20 cellular contexts compared by ENCODE assay signal in genomic region chr1:196160066-196160795, GRCh38.
DNase-seq lines count a peak whose midpoint lies in the region; FAIRE-seq and TF ChIP-seq lines count a peak whose summit lies in the region.
"Had no signal": no experiment of that assay in that cellular context is flagged by ENCODE, and none has a peak within 500 bp of the region (broad histone marks: within the 10 kb centered on the region; RNA-seq: fewer than 3 reads in every experiment).

No MANE protein-coding gene starts in this region.

- no peak overlapping the region for H3K4me2 ChIP-seq in keratinocyte (ENCODE audit: control insufficient read depth, extremely low read depth, insufficient read depth, low read depth, low read length)
- H3K4me2 ChIP-seq: BLaER1 treated with 17β-estradiol and CSF1 and Interleukin-3, amounts not matched to agents 10 nM and 100 nM had no signal

- TF ChIP-seq CTCF in BJ (IDR thresholded peaks at IDR 0.05; ENCODE audit: insufficient read depth, low read depth, low read length) (no peak), brain microvascular endothelial cell (IDR thresholded peaks at IDR 0.05; ENCODE audit: low read depth, low read length, missing control alignments) (no peak), keratinocyte (optimal IDR thresholded peaks at IDR 0.05 in 1 of 3, IDR thresholded peaks at IDR 0.05 in 1 of 3, conservative IDR thresholded peaks at IDR 0.05 in 1 of 3; ENCODE audit: extremely low read depth in 1 of 3, insufficient read depth in 2 of 3, low read length in 3 of 3) (no peak)

- no peaks in the 10 kb centered on the region for H4K20me1 ChIP-seq in keratinocyte (ENCODE audit: control insufficient read depth, extremely low read depth, insufficient read depth, low read length)
- H4K20me1 ChIP-seq: BLaER1 treated with 17β-estradiol and CSF1 and Interleukin-3, amounts not matched to agents 10 nM and 100 nM had no signal

- no peaks in the 10 kb centered on the region for H3K9me1 ChIP-seq in keratinocyte (ENCODE audit: control insufficient read depth, extremely low read depth, insufficient read depth, low read length)

- in situ Hi-C loops in brain microvascular endothelial cell (cut with HindIII; ENCODE audit: low pct_ligation_motif_present, low sequenced_read_pairs) = no loop called here
- in situ Hi-C loops in KBM-7 (cut with MboI; ENCODE audit: low pct_unique_long_range_greater_than_20kb, low sequenced_read_pairs) = no loop called here

- H3K36me3 ChIP-seq in BJ (ENCODE audit: control insufficient read depth, insufficient read depth, low read length) (no peaks in the 10 kb centered on the region), brain microvascular endothelial cell (replicated peaks) (no peaks in the 10 kb centered on the region), keratinocyte (ENCODE audit: control insufficient read depth in 2 of 2, extremely low read depth in 1 of 2, insufficient read depth in 2 of 2, low read length in 2 of 2) (no peaks in the 10 kb centered on the region)
- H3K36me3 ChIP-seq: BLaER1 treated with 17β-estradiol and CSF1 and Interleukin-3, amounts not matched to agents 10 nM and 100 nM; gastrocnemius medialis had no signal

- H2AFZ ChIP-seq in keratinocyte (ENCODE audit: control insufficient read depth, low read length) = peak overlapping the region; percentile 51

- H3K27ac ChIP-seq in brain microvascular endothelial cell (no peak overlapping the region), keratinocyte (ENCODE audit: control insufficient read depth, insufficient read depth, low read length) (no peak overlapping the region)
- H3K27ac ChIP-seq: BLaER1 treated with 17β-estradiol and CSF1 and Interleukin-3, amounts not matched to agents 10 nM and 100 nM; gastrocnemius medialis; psoas muscle had no signal

- no peaks in the 10 kb centered on the region for H3K9me3 ChIP-seq in keratinocyte (ENCODE audit: control insufficient read depth, low read depth, low read length)
- H3K9me3 ChIP-seq: BLaER1 treated with 17β-estradiol and CSF1 and Interleukin-3, amounts not matched to agents 10 nM and 100 nM; gastrocnemius medialis; psoas muscle had no signal

- no peaks in the 10 kb centered on the region for H3K79me2 ChIP-seq in keratinocyte (ENCODE audit: control insufficient read depth, insufficient read depth, low read length)

- DNase-seq in BJ (ENCODE audit: low read depth) = peak; percentile 12
- peak; percentile 19 for DNase-seq in MV-4-11 (lab: John Stamatoyannopoulos, UW)
- DNase-seq in brain microvascular endothelial cell = peak; percentile 40
- peak; percentile 40 for DNase-seq in keratinocyte (ENCODE audit: low read depth, low spot score)
- no peak for DNase-seq in SIG-M5 treated with dmso at 0.1 percent for 504 hours (lab: John Stamatoyannopoulos, UW; ENCODE audit: unreplicated experiment)
- no peak for DNase-seq in KBM-7
- no peak for DNase-seq in NCI-H2081 (lab: John Stamatoyannopoulos, UW)
- DNase-seq in NCI-H2107 (lab: John Stamatoyannopoulos, UW) = no peak
- DNase-seq: activated naive CD8-positive, alpha-beta T cell treated with anti-CD3 and anti-CD28 coated beads, Interleukin-2, amount 10 ng/mL, durations not matched to agents 7 days and 5 days; activated T-cell treated with anti-CD3 and anti-CD28 coated beads for 4 hours; cortex of kidney; DMS53; gastrocnemius medialis; NCI-H1105 treated with DMSO at 0.1 percent for 48 hours; NCI-H510A treated with DMSO at 0.1 percent for 48 hours; psoas muscle; T-helper 2 cell; trophoblast cell had no signal

- CTCF ChIA-PET in BJ (lab: Yijun Ruan, JAX) = interaction anchor here (1.6 to 1.9 kb wide), 4 partner anchors 11 to 500 kb away, joined by 4 to 7 read pairs (median 5); no protein-coding TSS in a partner anchor

- dilution Hi-C loops in keratinocyte (cut with MboI; ENCODE audit: extremely low pct_ligation_motif_present, low sequenced_read_pairs) = no loop called here

- POLR2A ChIA-PET in BJ (lab: Charles Lee) = interaction anchor here (0.5 kb wide), 1 partner anchor 533 kb away, joined by 6 read pairs; no protein-coding TSS in a partner anchor

- peaks cover 7% of the 10 kb centered on the region for H3K4me1 ChIP-seq in keratinocyte (ENCODE audit: control insufficient read depth, extremely low read depth, insufficient read depth, low read length)
- H3K4me1 ChIP-seq: BLaER1 treated with 17β-estradiol and CSF1 and Interleukin-3, amounts not matched to agents 10 nM and 100 nM; gastrocnemius medialis; psoas muscle had no signal

- H3K27me3 ChIP-seq in BJ (ENCODE audit: control insufficient read depth, insufficient read depth, low read length) (no peaks in the 10 kb centered on the region), brain microvascular endothelial cell (replicated peaks) (no peaks in the 10 kb centered on the region), keratinocyte (ENCODE audit: control insufficient read depth, extremely low read depth, insufficient read depth, low read length) (no peaks in the 10 kb centered on the region)
- H3K27me3 ChIP-seq: BLaER1 treated with 17β-estradiol and CSF1 and Interleukin-3, amounts not matched to agents 10 nM and 100 nM; gastrocnemius medialis had no signal

- no peak overlapping the region for H3K9ac ChIP-seq in keratinocyte (ENCODE audit: control insufficient read depth, extremely low read depth, insufficient read depth, low read length)
- H3K9ac ChIP-seq: BLaER1 treated with 17β-estradiol and CSF1 and Interleukin-3, amounts not matched to agents 10 nM and 100 nM had no signal

- FAIRE-seq in keratinocyte (lab: Jason Lieb, UNC) = no peak
- FAIRE-seq: islet of Langerhans had no signal

- no peak overlapping the region for H3K4me3 ChIP-seq in BJ (ENCODE audit: low read depth, low read length)
- no peak overlapping the region for H3K4me3 ChIP-seq in brain microvascular endothelial cell (ENCODE audit: low read depth, low read length)
- H3K4me3 ChIP-seq in keratinocyte (ENCODE audit: control insufficient read depth in 2 of 3, extremely low read depth in 1 of 3, insufficient read depth in 2 of 3, low read depth in 1 of 3, low read length in 3 of 3) = no peak overlapping the region
- H3K4me3 ChIP-seq: BLaER1 treated with 17β-estradiol and CSF1 and Interleukin-3, amounts not matched to agents 10 nM and 100 nM; gastrocnemius medialis; psoas muscle had no signal

Comparison
In these comparisons a context has a peak if more than half of its experiments do, and no peak if none do; other contexts are left out.
1. DNase-seq: peak in BJ (single experiment), MV-4-11 (single experiment), brain microvascular endothelial cell (single experiment) and keratinocyte (single experiment); none in SIG-M5 treated with dmso at 0.1 percent for 504 hours (single experiment), KBM-7 (single experiment), NCI-H2081 (0 of 2) and NCI-H2107 (single experiment).